ENCODE assay signal across 1 cellular context in genomic region chr6:162899148-162899547, GRCh38.
TF ChIP-seq lines count a peak whose summit lies in the region.

No MANE protein-coding gene starts in this region.

TF ChIP-seq in HCT116, 20 proteins besides CTCF, POLR2A, EP300 and RAD21 (continued from another document):
- TF ChIP-seq SIN3A (IDR thresholded peaks at IDR 0.05; ENCODE audit: low read depth) (no peak), EGR1 (IDR thresholded peaks at IDR 0.05; ENCODE audit: low read depth) (no peak), ZNF274 (IDR thresholded peaks at IDR 0.05; ENCODE audit: low read depth, low read length) (no peak), ATF3 (IDR thresholded peaks at IDR 0.05) (no peak), TCF7L2 (IDR thresholded peaks at IDR 0.05; ENCODE audit: borderline replicate concordance, extremely low read depth, insufficient read depth, insufficient read length) (no peak), MAX (IDR thresholded peaks at IDR 0.05) (no peak), EZH2phosphoT487 (IDR thresholded peaks at IDR 0.05; ENCODE audit: borderline replicate concordance) (no peak)
